In the genomic region with DNA sequence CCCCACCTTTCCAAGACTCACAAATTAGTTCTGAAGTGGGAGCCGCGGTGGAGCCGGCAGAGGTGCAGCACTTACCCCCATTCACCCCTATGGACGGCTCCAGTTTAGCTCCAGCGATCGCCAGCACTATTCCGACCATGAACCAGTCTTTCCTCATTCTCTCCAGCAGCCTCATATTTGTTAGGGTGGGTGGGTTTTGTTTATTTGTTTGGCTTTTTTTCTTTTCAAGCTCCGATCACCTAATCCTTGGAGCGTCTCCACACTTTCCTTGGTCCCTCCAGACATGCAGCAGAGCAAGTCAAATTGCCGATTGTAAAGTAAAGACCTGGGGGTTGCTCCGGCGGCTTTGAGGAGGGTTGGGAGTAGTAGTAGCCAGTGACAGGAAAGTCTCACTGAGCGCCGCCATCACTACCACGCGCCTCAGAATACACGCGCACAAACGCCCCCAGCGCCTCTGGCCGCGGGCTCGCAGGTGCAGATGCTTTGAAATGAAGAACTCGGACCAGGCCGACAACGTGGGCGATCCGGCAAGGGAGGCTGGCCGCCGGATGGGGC, we compare ENCODE assay signal across 8 cellular contexts. TPM values are rescaled to one million over a fixed set of nuclear protein-coding genes. Genes with fewer than 3 reads are reported as not detected.
DNase-seq lines count a peak whose midpoint lies in the region; ATAC-seq and TF ChIP-seq lines count a peak whose summit lies in the region.

A gene with protein sequence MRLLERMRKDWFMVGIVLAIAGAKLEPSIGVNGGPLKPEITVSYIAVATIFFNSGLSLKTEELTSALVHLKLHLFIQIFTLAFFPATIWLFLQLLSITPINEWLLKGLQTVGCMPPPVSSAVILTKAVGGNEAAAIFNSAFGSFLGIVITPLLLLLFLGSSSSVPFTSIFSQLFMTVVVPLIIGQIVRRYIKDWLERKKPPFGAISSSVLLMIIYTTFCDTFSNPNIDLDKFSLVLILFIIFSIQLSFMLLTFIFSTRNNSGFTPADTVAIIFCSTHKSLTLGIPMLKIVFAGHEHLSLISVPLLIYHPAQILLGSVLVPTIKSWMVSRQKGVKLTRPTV (minus strand): TSS at position 398 of the 555 bp plus-strand sequence. CDS start 223 bp downstream, at position 175.

- intact Hi-C loops in sciatic nerve (cut with DNase I), result no loop called here

- peak within 1 kb of the TSS; percentile 86 for H3K4me3 ChIP-seq in astrocyte of the spinal cord (ENCODE audit: low read depth, low read length)

- peak; percentile 57 for ATAC-seq in GM18499 (IDR thresholded peaks at IDR 0.05; ENCODE audit: insufficient read depth, unreplicated experiment)
- peak; percentile 87 for ATAC-seq in HG02798 (IDR thresholded peaks at IDR 0.05; ENCODE audit: poor library complexity, unreplicated experiment)
- ATAC-seq in sciatic nerve, result peak; percentile 96

- peak; percentile 23 for DNase-seq in NCI-H1694 (lab: John Stamatoyannopoulos, UW)
- DNase-seq in T-helper 22 cell (ENCODE audit: low read depth), result peak; percentile 50
- peak; percentile 76 for DNase-seq in astrocyte of the spinal cord (ENCODE audit: low read depth, low spot score)
- DNase-seq in iPS DF 19.7 (ENCODE audit: low read depth, low spot score), result peak; percentile 45
- peak; percentile 81 for DNase-seq in sciatic nerve (ENCODE audit: low spot score)
- DNase-seq in KG1 (lab: John Stamatoyannopoulos, UW), result no peak

- no peak for TF ChIP-seq CTCF in astrocyte of the spinal cord (IDR thresholded peaks at IDR 0.05; ENCODE audit: low read depth, low read length)

- in situ Hi-C loops in astrocyte of the spinal cord (cut with HindIII; ENCODE audit: low sequenced_read_pairs), result no loop called here

RNA-seq across cellular contexts. Expression of the gene that starts here (rescaled TPM):
- 17.0 TPM for total RNA-seq in sciatic nerve
